ENCODE assay signal across 39 cellular contexts in genomic region chr1:152656459-152656858, GRCh38. TPM values are rescaled to one million over a fixed set of nuclear protein-coding genes. Genes with fewer than 3 reads are reported as not detected.
"Had no signal": no experiment of that assay in that cellular context is flagged by ENCODE, and none has a peak within 500 bp of the region (broad histone marks: within the 10 kb centered on the region; RNA-seq: fewer than 3 reads in every experiment).

No MANE protein-coding gene starts in this region.

- H3K36me3 ChIP-seq: MG63 had no signal

- H3K4me3 ChIP-seq: MG63 had no signal

- H3K27ac ChIP-seq: KMS-11 had no signal

- H3K27me3 ChIP-seq: MG63 had no signal

- DNase-seq: Karpas-422, Kasumi-1, MG63, MM.1S, MV-4-11, NCI-H1048, NCI-H1092, NCI-H1092 treated with DMSO at 0.1 percent for 48 hours, NCI-H1105, NCI-H1105 treated with DMSO at 0.1 percent for 48 hours, NCI-H1417, NCI-H1417 treated with DMSO at 0.1 percent for 48 hours, NCI-H1436, NCI-H1436 treated with DMSO at 0.1 percent for 48 hours, NCI-H146, NCI-H1694, NCI-H1694 treated with DMSO at 0.1 percent for 48 hours, NCI-H187, NCI-H187 treated with DMSO at 0.1 percent for 48 hours, NCI-H1930, NCI-H2029, NCI-H2029 treated with DMSO at 0.1 percent for 48 hours, NCI-H2081, NCI-H2081 treated with DMSO at 0.1 percent for 48 hours, NCI-H2107, NCI-H2171, NCI-H2171 treated with DMSO at 0.1 percent for 48 hours, NCI-H2227 treated with DMSO at 0.1 percent for 48 hours, NCI-H226, NCI-H345, NCI-H446, NCI-H446 treated with DMSO at 0.1 percent for 48 hours, NCI-H510A, NCI-H510A treated with DMSO at 0.1 percent for 48 hours had no signal

- H3K9me3 ChIP-seq: MG63 had no signal

RNA-seq across cellular contexts. Expression of gene LCE2D, which starts 6.7 kb away (rescaled TPM):
- total RNA-seq: LHCN-M2, M059J, MCF 10A, NCI-H460 had no signal

RNA-seq across cellular contexts. Expression of gene LCE2C, which starts 18.6 kb away (rescaled TPM):
- total RNA-seq: LHCN-M2, M059J, MCF 10A, NCI-H460 had no signal

RNA-seq across cellular contexts. Expression of gene LCE2B, which starts 29.5 kb away (rescaled TPM):
- total RNA-seq: LHCN-M2, M059J, MCF 10A, NCI-H460 had no signal

RNA-seq across cellular contexts. Expression of gene LCE3A, which starts 33.6 kb away (rescaled TPM):
- total RNA-seq: LHCN-M2, M059J, MCF 10A, NCI-H460 had no signal

RNA-seq across cellular contexts. Expression of gene LCE2A, which starts 41.7 kb away (rescaled TPM):
- total RNA-seq: LHCN-M2, M059J, MCF 10A, NCI-H460 had no signal
